In genomic region chr13:74288361-74288911, GRCh38 we compare ENCODE assay signal across 8 cellular contexts.
DNase-seq lines count a peak whose midpoint lies in the region; ATAC-seq, FAIRE-seq and TF ChIP-seq lines count a peak whose summit lies in the region.

No MANE protein-coding gene starts in this region.

- no peaks in the 10 kb centered on the region for H3K36me3 Mint-ChIP-seq in CD14-positive monocyte
- no peaks in the 10 kb centered on the region for H3K36me3 Mint-ChIP-seq in activated CD8-positive, alpha-beta memory T cell treated with anti-CD3 and anti-CD28 coated beads, Interleukin-2, amount 10 ng/mL, durations not matched to agents 7 days and 5 days
- H3K36me3 Mint-ChIP-seq in nephron progenitor cell (ENCODE audit: low read depth), result no peaks in the 10 kb centered on the region

- H3K27ac Mint-ChIP-seq in CD14-positive monocyte, result peak overlapping the region in 3 of 7 donors; percentile 58 to 82 (median 72)
- H3K27ac Mint-ChIP-seq in activated CD8-positive, alpha-beta memory T cell treated with anti-CD3 and anti-CD28 coated beads, Interleukin-2, amount 10 ng/mL, durations not matched to agents 7 days and 5 days, result peak overlapping the region; percentile 71
- H3K27ac Mint-ChIP-seq in nephron progenitor cell, result peak overlapping the region; percentile 59

- H3K27me3 Mint-ChIP-seq in CD14-positive monocyte (ENCODE audit: low read depth in 3 of 3) (peaks cover 8 to 13% (median 8%) of the 10 kb centered on the region in 3 donors), nephron progenitor cell (ENCODE audit: low read depth, poor library complexity) (no peaks in the 10 kb centered on the region)
- H3K27me3 Mint-ChIP-seq in activated CD8-positive, alpha-beta memory T cell treated with anti-CD3 and anti-CD28 coated beads, Interleukin-2, amount 10 ng/mL, durations not matched to agents 7 days and 5 days, result no peaks in the 10 kb centered on the region

- no peak for TF ChIP-seq CTCF in CD14-positive monocyte (IDR thresholded peaks at IDR 0.05)
- no peak for TF ChIP-seq CTCF in endothelial cell of umbilical vein (IDR thresholded peaks at IDR 0.05; ENCODE audit: extremely low read depth in 1 of 2, insufficient read depth in 1 of 2, low read depth in 1 of 2, low read length in 2 of 2)
- no peak for TF ChIP-seq CTCF in nephron progenitor cell (IDR thresholded peaks at IDR 0.05)

- H3K4me1 Mint-ChIP-seq in CD14-positive monocyte (peaks cover 30% of the 10 kb centered on the region), nephron progenitor cell (peaks cover 42% of the 10 kb centered on the region)
- H3K4me1 Mint-ChIP-seq in activated CD8-positive, alpha-beta memory T cell treated with anti-CD3 and anti-CD28 coated beads, Interleukin-2, amount 10 ng/mL, durations not matched to agents 7 days and 5 days, result peaks cover 38% of the 10 kb centered on the region

- peak; percentile 4 for ATAC-seq in activated CD8-positive, alpha-beta memory T cell treated with anti-CD3 and anti-CD28 coated beads, Interleukin-2, amount 10 ng/mL, durations not matched to agents 7 days and 5 days
- ATAC-seq in HG02642 (IDR thresholded peaks at IDR 0.05; ENCODE audit: poor library complexity, unreplicated experiment) (no peak), GM19397 (IDR thresholded peaks at IDR 0.05; ENCODE audit: unreplicated experiment) (no peak), HG02763 (IDR thresholded peaks at IDR 0.05; ENCODE audit: unreplicated experiment) (no peak)

- H3K79me2 ChIP-seq in endothelial cell of umbilical vein (ENCODE audit: control insufficient read depth, insufficient read depth, low read length), result no peaks in the 10 kb centered on the region

- POLR2A ChIA-PET in endothelial cell of umbilical vein (lab: Charles Lee), result interaction anchor here (0.7 kb wide), 1 partner anchor 943 kb away, joined by 10 read pairs; no protein-coding TSS in a partner anchor

- no peaks in the 10 kb centered on the region for H3K27me3 ChIP-seq in endothelial cell of umbilical vein (ENCODE audit: control insufficient read depth in 2 of 2, insufficient read depth in 2 of 2, low read length in 2 of 2)

- peak overlapping the region; percentile 19 for H3K9ac ChIP-seq in endothelial cell of umbilical vein (replicated peaks; ENCODE audit: extremely low read depth, insufficient read depth, low read length)

- H3K4me3 ChIP-seq in endothelial cell of umbilical vein (replicated peaks in 1 of 3; ENCODE audit: insufficient read depth in 1 of 3, low read depth in 1 of 3, low read length in 3 of 3), result peak overlapping the region in 2 of 3 experiments; percentile 2 to 10

- H4K20me1 ChIP-seq in endothelial cell of umbilical vein (replicated peaks; ENCODE audit: control insufficient read depth, extremely low read depth, insufficient read depth, low read length), result no peaks in the 10 kb centered on the region

- CTCF ChIA-PET in activated CD8-positive, alpha-beta memory T cell treated with anti-CD3 and anti-CD28 coated beads, Interleukin-2, amount 10 ng/mL, durations not matched to agents 7 days and 5 days (lab: Charles Lee), result interaction anchor here (0.8 to 4.5 kb wide), 15 partner anchors 12 to 931 kb away, joined by 3 to 34 read pairs (median 8); partner anchors contain the start of gene KLF12
- CTCF ChIA-PET in endothelial cell of umbilical vein (lab: Charles Lee), result interaction anchor here (0.6 to 4.9 kb wide), 15 partner anchors 10 to 970 kb away, joined by 3 to 89 read pairs (median 6); partner anchors contain the start of gene KLF12

- H3K9me1 ChIP-seq in endothelial cell of umbilical vein (replicated peaks; ENCODE audit: control insufficient read depth, extremely low read depth, insufficient read depth, low read length), result no peaks in the 10 kb centered on the region

- no TSS peak for BruUV-seq in endothelial cell of umbilical vein (replicated peaks; lab: Mats Ljungman, UMichigan)

- no peak overlapping the region for H3K27ac ChIP-seq in endothelial cell of umbilical vein (ENCODE audit: insufficient read depth, low read depth, low read length)

- no peaks in the 10 kb centered on the region for H3K9me3 ChIP-seq in endothelial cell of umbilical vein (replicated peaks; ENCODE audit: control insufficient read depth, insufficient read depth, low read length)

- H3K4me3 Mint-ChIP-seq in CD14-positive monocyte (peak overlapping the region; percentile 32 to 83), nephron progenitor cell (peak overlapping the region; percentile 59)
- peak overlapping the region; percentile 59 for H3K4me3 Mint-ChIP-seq in activated CD8-positive, alpha-beta memory T cell treated with anti-CD3 and anti-CD28 coated beads, Interleukin-2, amount 10 ng/mL, durations not matched to agents 7 days and 5 days

- H3K36me3 ChIP-seq in endothelial cell of umbilical vein (ENCODE audit: control insufficient read depth in 2 of 2, extremely low read depth in 1 of 2, insufficient read depth in 2 of 2, low read length in 2 of 2), result no peaks in the 10 kb centered on the region

- peaks cover 4% of the 10 kb centered on the region for H3K4me1 ChIP-seq in endothelial cell of umbilical vein (ENCODE audit: control insufficient read depth, extremely low read depth, insufficient read depth, low read length)

- no peak for FAIRE-seq in endothelial cell of umbilical vein (lab: Jason Lieb, UNC)

- dilution Hi-C loops in endothelial cell of umbilical vein (cut with MboI; ENCODE audit: extremely low pct_ligation_motif_present, low sequenced_read_pairs), result no loop called here

- H3K4me2 ChIP-seq in endothelial cell of umbilical vein (ENCODE audit: insufficient read depth, low read length), result peak overlapping the region; percentile 71

- intact Hi-C loops in CD14-positive monocyte (cut with micrococcal nuclease), result no loop called here
- intact Hi-C loops in endothelial cell of umbilical vein (cut with micrococcal nuclease), result loop anchor here (5.0 to 10.0 kb wide), 2 partner anchors 244 to 341 kb away; no protein-coding TSS in a partner anchor

- TF ChIP-seq POLR2A in endothelial cell of umbilical vein (IDR thresholded peaks at IDR 0.05; ENCODE audit: low read depth, low read length), result no peak

- peak overlapping the region; percentile 70 for H2AFZ ChIP-seq in endothelial cell of umbilical vein (ENCODE audit: low read depth, low read length)

- DNase-seq in CD14-positive monocyte (ENCODE audit: low spot score), result no peak
- peak; percentile 74 for DNase-seq in NCI-H1105 treated with DMSO at 0.1 percent for 48 hours (lab: John Stamatoyannopoulos, UW)
- DNase-seq in activated CD8-positive, alpha-beta memory T cell treated with anti-CD3 and anti-CD28 coated beads, Interleukin-2, amount 10 ng/mL, durations not matched to agents 7 days and 5 days, result peak; percentile 42
- DNase-seq in endothelial cell of umbilical vein (ENCODE audit: low read depth, low spot score), result peak; percentile 16
- peak; percentile 9 for DNase-seq in nephron progenitor cell

- H3K9me3 Mint-ChIP-seq in CD14-positive monocyte (peaks cover 0 to 2% (median 0%) of the 10 kb centered on the region in 7 donors), nephron progenitor cell (no peaks in the 10 kb centered on the region)
- no peaks in the 10 kb centered on the region for H3K9me3 Mint-ChIP-seq in activated CD8-positive, alpha-beta memory T cell treated with anti-CD3 and anti-CD28 coated beads, Interleukin-2, amount 10 ng/mL, durations not matched to agents 7 days and 5 days (ENCODE audit: low read depth)

TF ChIP-seq in endothelial cell of umbilical vein, 7 proteins besides CTCF, POLR2A, EP300 and RAD21:
- TF ChIP-seq MAX (IDR thresholded peaks at IDR 0.05; ENCODE audit: insufficient read depth, insufficient read length) (no peak), FOS (IDR thresholded peaks at IDR 0.05; ENCODE audit: borderline replicate concordance, insufficient read depth, low read length) (no peak), MYC (IDR thresholded peaks at IDR 0.05; ENCODE audit: low read depth, low read length) (no peak), POLR2AphosphoS5 (IDR thresholded peaks at IDR 0.05; ENCODE audit: insufficient read depth, low read depth, low read length) (no peak), JUN (IDR thresholded peaks at IDR 0.05; ENCODE audit: borderline replicate concordance, insufficient read depth, insufficient read length, low read depth) (no peak), GATA2 (IDR thresholded peaks at IDR 0.05; ENCODE audit: insufficient read depth, insufficient read length, low read depth, low read length) (no peak), EZH2 (IDR thresholded peaks at IDR 0.05; ENCODE audit: borderline replicate concordance, low read depth, low read length, severe bottlenecking) (no peak)
